In genomic region chr16:2981177-2981898, GRCh38 we compare ENCODE assay signal across 1 cellular context.
A peak's percentile ranks its signal among the peaks of the same experiment; 100 is the strongest.
TF ChIP-seq lines count a peak whose summit lies in the region.

No MANE protein-coding gene starts in this region.

TF ChIP-seq in K562, 482 proteins besides CTCF, POLR2A, EP300 and RAD21 (continued from another document and continues in another):
- TF ChIP-seq CREB3L1 (IDR thresholded peaks at IDR 0.05; ENCODE audit: borderline replicate concordance, low read depth) = no peak; the same call in 1 of the 2 replicates
- TF ChIP-seq SMAD1 (IDR thresholded peaks at IDR 0.05; ENCODE audit: low read depth, low read length, partially characterized antibody) = no peak
- TF ChIP-seq NFRKB (IDR thresholded peaks at IDR 0.05; ENCODE audit: low read depth) = peak; percentile 34
- TF ChIP-seq C11orf30 (IDR thresholded peaks at IDR 0.05; ENCODE audit: low read depth) = no peak
- TF ChIP-seq ZSCAN29 (IDR thresholded peaks at IDR 0.05) = 0 out of 2 replicates have a peak, but pooled peaks have one; percentile 15
- TF ChIP-seq MLX (CRISPR knock-in tag; conservative IDR thresholded peaks at IDR 0.05) = 0 out of 4 replicates have a peak, but pooled peaks of 1 of the 2 experiments have one; percentile 52
- no peak for TF ChIP-seq ZNF318 (IDR thresholded peaks at IDR 0.05; ENCODE audit: borderline replicate concordance in 1 of 2, low read depth in 1 of 2)
- no peak for TF ChIP-seq KAT7 (CRISPR knock-in tag; IDR thresholded peaks at IDR 0.05; ENCODE audit: borderline replicate concordance)
- TF ChIP-seq MGA (IDR thresholded peaks at IDR 0.05) = peak; percentile 31
- TF ChIP-seq MXI1 (IDR thresholded peaks at IDR 0.05; ENCODE audit: low read depth, low read length) = no peak
- TF ChIP-seq NFXL1 (CRISPR knock-in tag; IDR thresholded peaks at IDR 0.05) = no peak
- no peak for TF ChIP-seq ZNF586 (CRISPR knock-in tag; conservative IDR thresholded peaks at IDR 0.05)
- no peak for TF ChIP-seq XRCC4 (IDR thresholded peaks at IDR 0.05; ENCODE audit: extremely low read depth, insufficient read depth, insufficient read length)
- no peak for TF ChIP-seq HES1 (IDR thresholded peaks at IDR 0.05; ENCODE audit: low read depth)
- no peak for TF ChIP-seq CHAMP1 (IDR thresholded peaks at IDR 0.05)
- 0 out of 2 replicates have a peak, but pooled peaks have one; percentile 34 for TF ChIP-seq TAF7 (tag; IDR thresholded peaks at IDR 0.05)
- TF ChIP-seq ZBED1 (IDR thresholded peaks at IDR 0.05) = no peak
- no peak for TF ChIP-seq KAT8 (IDR thresholded peaks at IDR 0.05; ENCODE audit: low read depth)
- TF ChIP-seq USF1 (CRISPR knock-in tag; IDR thresholded peaks at IDR 0.05) = no peak
- TF ChIP-seq PHF8 (IDR thresholded peaks at IDR 0.05; ENCODE audit: borderline replicate concordance, low read length) = peak; percentile 39; the same call in 1 of the 2 replicates
- TF ChIP-seq NR4A1 (CRISPR knock-in tag; IDR thresholded peaks at IDR 0.05) = no peak
- TF ChIP-seq NR4A1 (tag; IDR thresholded peaks at IDR 0.05) = no peak
- peak; percentile 16; the same call in 1 of the 2 replicates for TF ChIP-seq NBN (IDR thresholded peaks at IDR 0.05; ENCODE audit: low read depth)
- TF ChIP-seq ZNF589 (CRISPR knock-in tag; IDR thresholded peaks at IDR 0.05; ENCODE audit: low read depth) = peak; percentile 77
